In the genomic region with DNA sequence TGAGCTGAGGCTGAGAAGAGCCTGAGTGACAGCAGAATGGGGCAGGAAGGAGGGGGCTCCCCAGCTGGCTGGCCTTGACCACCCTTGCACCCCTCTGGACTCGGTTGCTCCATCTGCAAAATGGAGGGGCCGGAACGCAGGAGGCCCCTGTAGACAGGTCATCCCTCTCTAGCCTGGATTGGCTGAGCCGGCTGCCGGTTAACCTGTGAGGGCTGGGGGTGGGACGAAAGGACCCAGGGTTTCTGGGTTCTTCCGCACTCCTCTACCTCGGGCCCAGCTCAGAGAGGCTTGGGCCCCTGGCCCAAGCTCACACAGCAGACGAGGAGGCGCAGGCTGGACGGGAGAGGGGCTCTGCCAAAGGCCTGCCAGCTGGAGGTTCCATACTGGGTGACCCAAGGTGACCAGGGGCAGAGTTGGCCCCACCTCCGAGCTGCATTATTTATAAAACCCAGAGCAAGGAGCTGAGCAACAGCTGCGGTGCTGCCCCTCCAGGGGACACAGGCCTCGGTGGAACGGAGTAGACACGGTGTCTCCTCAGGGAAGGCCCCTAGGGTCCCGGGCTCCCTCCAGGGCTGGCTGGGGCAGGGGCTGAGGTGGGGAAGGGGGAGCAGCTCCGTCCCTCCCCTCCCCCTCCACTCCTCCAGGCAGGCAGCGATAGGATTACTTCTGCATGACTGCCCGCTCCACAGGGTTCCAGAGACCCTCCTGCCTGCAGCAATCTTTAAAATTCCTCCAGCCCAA, we compare ENCODE assay signal across 15 cellular contexts. TPM values are rescaled to one million over a fixed set of nuclear protein-coding genes. Genes with fewer than 3 reads are reported as not detected.
DNase-seq lines count a peak whose midpoint lies in the region; ATAC-seq, FAIRE-seq and TF ChIP-seq lines count a peak whose summit lies in the region.
"Had no signal": no experiment of that assay in that cellular context is flagged by ENCODE, and none has a peak within 500 bp of the region (broad histone marks: within the 10 kb centered on the region; RNA-seq: fewer than 3 reads in every experiment).

No MANE protein-coding gene starts in this region.

- POLR2A ChIA-PET in HEK293 (lab: Yijun Ruan, JAX) (interaction anchor here (0.7 to 2.1 kb wide), 4 partner anchors 11 to 103 kb away, joined by 3 to 5 read pairs (median 3); partner anchors contain the start of genes AHDC1 and WASF2), T-cell (lab: Charles Lee) (interaction anchor here in 1 of 2 donors (0.6 kb wide), 1 partner anchor 45 kb away, joined by 8 read pairs; no protein-coding TSS in a partner anchor)
- POLR2A ChIA-PET in activated CD4-positive, alpha-beta memory T cell treated with anti-CD3 and anti-CD28 coated beads, Interleukin-2, amount 10 ng/mL, durations not matched to agents 7 days and 5 days (lab: Charles Lee): no interaction called here

- CTCF ChIA-PET in HEK293 (lab: Yijun Ruan, JAX): interaction anchor here (1.0 to 1.4 kb wide), 3 partner anchors 10 to 17 kb away, joined by 3 read pairs; no protein-coding TSS in a partner anchor
- CTCF ChIA-PET in T-cell (lab: Charles Lee): interaction anchor here (0.6 to 1.3 kb wide), 4 partner anchors 36 to 750 kb away, joined by 3 read pairs; no protein-coding TSS in a partner anchor
- CTCF ChIA-PET in activated CD4-positive, alpha-beta memory T cell treated with anti-CD3 and anti-CD28 coated beads, Interleukin-2, amount 10 ng/mL, durations not matched to agents 7 days and 5 days (lab: Charles Lee): interaction anchor here (0.6 to 2.3 kb wide), 3 partner anchors 12 to 107 kb away, joined by 3 to 9 read pairs (median 3); no protein-coding TSS in a partner anchor

- H3K27ac Mint-ChIP-seq in astrocyte (ENCODE audit: unreplicated experiment): no peak overlapping the region
- no peak overlapping the region for H3K27ac Mint-ChIP-seq in T-cell
- H3K27ac Mint-ChIP-seq in activated CD4-positive, alpha-beta memory T cell treated with anti-CD3 and anti-CD28 coated beads, Interleukin-2, amount 10 ng/mL, durations not matched to agents 7 days and 5 days: no peak overlapping the region
- H3K27ac Mint-ChIP-seq: activated CD8-positive, alpha-beta T cell treated with anti-CD3 and anti-CD28 coated beads for 36 hours; CD4-positive, CD25-positive, alpha-beta regulatory T cell; memory B cell had no signal

- H3K4me2 ChIP-seq in astrocyte (ENCODE audit: low read length): peak overlapping the region; percentile 18

- H3K27ac ChIP-seq in HEK293 (ENCODE audit: extremely low read depth, low read depth, low read length): no peak overlapping the region
- H3K27ac ChIP-seq in astrocyte (ENCODE audit: low read depth, low read length): no peak overlapping the region
- H3K27ac ChIP-seq in iPS-20b (ENCODE audit: low read length): peak overlapping the region; percentile 87
- peak overlapping the region; percentile 73 for H3K27ac ChIP-seq in skeletal muscle tissue (ENCODE audit: low read depth, low read length)

- TF ChIP-seq CTCF in HEK293 (tag by site-specific recombination; IDR thresholded peaks at IDR 0.05) (no peak), astrocyte (IDR thresholded peaks at IDR 0.05; ENCODE audit: insufficient read depth, low read depth, low read length) (no peak)

- H3K79me2 ChIP-seq in astrocyte (ENCODE audit: insufficient read depth, low read length): peaks cover 90% of the 10 kb centered on the region

- H3K27me3 ChIP-seq in astrocyte (ENCODE audit: insufficient read depth, low read length): no peaks in the 10 kb centered on the region
- H3K27me3 ChIP-seq in iPS-20b (ENCODE audit: insufficient read depth, low read length): no peaks in the 10 kb centered on the region
- no peaks in the 10 kb centered on the region for H3K27me3 ChIP-seq in skeletal muscle tissue (ENCODE audit: control insufficient read depth in 3 of 3, insufficient read depth in 3 of 3, low read length in 3 of 3)

- H3K36me3 ChIP-seq in HEK293 (ENCODE audit: control insufficient read depth in 2 of 2, insufficient read depth in 1 of 2, low read length in 2 of 2): peaks cover 0 to 19% of the 10 kb centered on the region in 2 experiments; a peak in 1 of 3 replicates
- H3K36me3 ChIP-seq in astrocyte (ENCODE audit: insufficient read depth, low read length): peaks cover 4% of the 10 kb centered on the region
- H3K36me3 ChIP-seq in iPS-20b (ENCODE audit: insufficient read depth, low read depth, low read length): peaks cover 5% of the 10 kb centered on the region; the same call in 1 of the 2 replicates
- H3K36me3 ChIP-seq in skeletal muscle tissue (ENCODE audit: control insufficient read depth in 3 of 3, insufficient read depth in 3 of 3, low read length in 3 of 3): peaks cover 3 to 14% (median 12%) of the 10 kb centered on the region in 3 donors

- no peak overlapping the region for H3K4me3 ChIP-seq in HEK293 (ENCODE audit: low read depth, low read length)
- H3K4me3 ChIP-seq in astrocyte (ENCODE audit: insufficient read depth, low read depth, low read length): no peak overlapping the region
- peak overlapping the region; percentile 60 for H3K4me3 ChIP-seq in iPS-20b (ENCODE audit: low read length)
- peak overlapping the region; percentile 48 to 70 (median 59) for H3K4me3 ChIP-seq in skeletal muscle tissue (ENCODE audit: low read length in 3 of 3)

- H3K9me3 Mint-ChIP-seq in astrocyte (ENCODE audit: unreplicated experiment): no peaks in the 10 kb centered on the region
- H3K9me3 Mint-ChIP-seq in T-cell: no peaks in the 10 kb centered on the region
- no peaks in the 10 kb centered on the region for H3K9me3 Mint-ChIP-seq in activated CD4-positive, alpha-beta memory T cell treated with anti-CD3 and anti-CD28 coated beads, Interleukin-2, amount 10 ng/mL, durations not matched to agents 7 days and 5 days
- H3K9me3 Mint-ChIP-seq: activated CD8-positive, alpha-beta T cell treated with anti-CD3 and anti-CD28 coated beads for 36 hours; memory B cell had no signal

- H3K4me3 Mint-ChIP-seq in astrocyte (ENCODE audit: unreplicated experiment): no peak overlapping the region
- no peak overlapping the region for H3K4me3 Mint-ChIP-seq in T-cell
- no peak overlapping the region for H3K4me3 Mint-ChIP-seq in activated CD4-positive, alpha-beta memory T cell treated with anti-CD3 and anti-CD28 coated beads, Interleukin-2, amount 10 ng/mL, durations not matched to agents 7 days and 5 days
- H3K4me3 Mint-ChIP-seq: activated CD8-positive, alpha-beta T cell treated with anti-CD3 and anti-CD28 coated beads for 36 hours; memory B cell had no signal

- FAIRE-seq in astrocyte (lab: Jason Lieb, UNC): no peak
- FAIRE-seq: HTR-8/SVneo had no signal

- ATAC-seq in T-cell (replicated peaks in 1 of 4) (no peak), HG02870 (IDR thresholded peaks at IDR 0.05; ENCODE audit: unreplicated experiment) (no peak)
- ATAC-seq: activated CD8-positive, alpha-beta T cell treated with anti-CD3 and anti-CD28 coated beads for 36 hours; sciatic nerve had no signal

- H3K4me1 Mint-ChIP-seq in astrocyte (ENCODE audit: low read depth, unreplicated experiment): peaks cover 14% of the 10 kb centered on the region
- peaks cover 0 to 6% (median 0%) of the 10 kb centered on the region in 3 donors for H3K4me1 Mint-ChIP-seq in T-cell
- peaks cover 11% of the 10 kb centered on the region for H3K4me1 Mint-ChIP-seq in activated CD4-positive, alpha-beta memory T cell treated with anti-CD3 and anti-CD28 coated beads, Interleukin-2, amount 10 ng/mL, durations not matched to agents 7 days and 5 days

- H3K4me1 ChIP-seq in HEK293 (ENCODE audit: control insufficient read depth, insufficient read depth, low read length): peaks cover 13% of the 10 kb centered on the region
- peaks cover 73% of the 10 kb centered on the region for H3K4me1 ChIP-seq in astrocyte (ENCODE audit: insufficient read depth, low read length)
- H3K4me1 ChIP-seq in iPS-20b (ENCODE audit: insufficient read depth, low read length): peaks cover 32% of the 10 kb centered on the region
- H3K4me1 ChIP-seq in skeletal muscle tissue (ENCODE audit: control insufficient read depth in 3 of 3, insufficient read depth in 3 of 3, low read length in 3 of 3): peaks cover 100% of the 10 kb centered on the region in 3 donors

- H3K36me3 Mint-ChIP-seq in astrocyte (ENCODE audit: low read depth, unreplicated experiment) (no peaks in the 10 kb centered on the region), T-cell (no peaks in the 10 kb centered on the region)
- no peaks in the 10 kb centered on the region for H3K36me3 Mint-ChIP-seq in activated CD4-positive, alpha-beta memory T cell treated with anti-CD3 and anti-CD28 coated beads, Interleukin-2, amount 10 ng/mL, durations not matched to agents 7 days and 5 days (ENCODE audit: low read depth)
- H3K36me3 Mint-ChIP-seq: CD4-positive, CD25-positive, alpha-beta regulatory T cell had no signal

- H3K9me3 ChIP-seq in HEK293 (ENCODE audit: control insufficient read depth, insufficient read depth, low read depth, low read length): no peaks in the 10 kb centered on the region
- H3K9me3 ChIP-seq in astrocyte (ENCODE audit: insufficient read depth, low read depth, low read length): no peaks in the 10 kb centered on the region
- no peaks in the 10 kb centered on the region for H3K9me3 ChIP-seq in iPS-20b (ENCODE audit: insufficient read depth, low read depth, low read length)
- no peaks in the 10 kb centered on the region for H3K9me3 ChIP-seq in skeletal muscle tissue (ENCODE audit: control insufficient read depth in 3 of 3, low read length in 3 of 3)

- DNase-seq in astrocyte (ENCODE audit: low read depth): no peak
- DNase-seq in activated CD4-positive, alpha-beta T cell treated with anti-CD3 and anti-CD28 coated beads, Interleukin-2, amount 50 U/mL, for 1 hour: no peak
- no peak for DNase-seq in T-cell
- DNase-seq in activated CD4-positive, alpha-beta memory T cell treated with anti-CD3 and anti-CD28 coated beads, Interleukin-2, amount 10 ng/mL, durations not matched to agents 7 days and 5 days: no peak
- DNase-seq: activated CD8-positive, alpha-beta T cell treated with anti-CD3 and anti-CD28 coated beads for 36 hours; CD4-positive, CD25-positive, alpha-beta regulatory T cell; cortex of kidney had no signal

- H3K27me3 Mint-ChIP-seq in astrocyte (ENCODE audit: low read depth, unreplicated experiment) (no peaks in the 10 kb centered on the region), T-cell (no peaks in the 10 kb centered on the region)
- no peaks in the 10 kb centered on the region for H3K27me3 Mint-ChIP-seq in activated CD4-positive, alpha-beta memory T cell treated with anti-CD3 and anti-CD28 coated beads, Interleukin-2, amount 10 ng/mL, durations not matched to agents 7 days and 5 days
- H3K27me3 Mint-ChIP-seq: activated CD8-positive, alpha-beta T cell treated with anti-CD3 and anti-CD28 coated beads for 36 hours; CD4-positive, CD25-positive, alpha-beta regulatory T cell; memory B cell had no signal

- peaks cover 100% of the 10 kb centered on the region for H4K20me1 ChIP-seq in astrocyte (ENCODE audit: insufficient read depth, low read length)

- no peak overlapping the region for H2AFZ ChIP-seq in astrocyte (ENCODE audit: low read depth, low read length)

- no peak overlapping the region for H3K9ac ChIP-seq in astrocyte (ENCODE audit: low read length)
- H3K9ac ChIP-seq in iPS-20b (ENCODE audit: low read depth, low read length): peak overlapping the region; percentile 66; the same call in 1 of the 2 replicates
- H3K9ac ChIP-seq in skeletal muscle tissue (ENCODE audit: low read depth in 1 of 3, low read length in 3 of 3): peak overlapping the region; percentile 62 to 83 (median 72)

RNA-seq across cellular contexts. Expression of gene AHDC1, which starts 11.2 kb away (rescaled TPM):
- total RNA-seq in astrocyte: 74.0 and 75.7 TPM in 2 replicates
- total RNA-seq in skeletal muscle tissue: 19.8 TPM
- total RNA-seq in T-cell: 10 to 100 TPM; 21.9 to 26.4 (median 23.1) TPM
- 10 to 100 TPM; 16.9 to 18.9 TPM for total RNA-seq in activated CD4-positive, alpha-beta memory T cell treated with anti-CD3 and anti-CD28 coated beads, Interleukin-2, amount 10 ng/mL, durations not matched to agents 7 days and 5 days

RNA-seq across cellular contexts. Expression of gene FGR, which starts 42.2 kb away (rescaled TPM):
- total RNA-seq in astrocyte (0.17 TPM in 1 of 2 replicates, not detected in the other), skeletal muscle tissue (2.6 TPM), T-cell (10 to 100 TPM in 2 of 5 donors, 1 to 10 TPM in 3; 3.2 to 37.3 (median 5.7) TPM)
- not detected for total RNA-seq in activated CD4-positive, alpha-beta memory T cell treated with anti-CD3 and anti-CD28 coated beads, Interleukin-2, amount 10 ng/mL, durations not matched to agents 7 days and 5 days
- total RNA-seq: fibroblast of villous mesenchyme had no signal

Comparison
In these comparisons a context has a peak if more than half of its experiments do, and no peak if none do; other contexts are left out.
1. H3K27ac ChIP-seq: peak in iPS-20b (single experiment) and skeletal muscle tissue (single experiment); none in HEK293 (single experiment) and astrocyte (single experiment).
2. H3K4me3 ChIP-seq: peak in iPS-20b (single experiment) and skeletal muscle tissue (3 of 3); none in HEK293 (single experiment) and astrocyte (single experiment).